8 cellular contexts compared by ENCODE assay signal in the genomic region with DNA sequence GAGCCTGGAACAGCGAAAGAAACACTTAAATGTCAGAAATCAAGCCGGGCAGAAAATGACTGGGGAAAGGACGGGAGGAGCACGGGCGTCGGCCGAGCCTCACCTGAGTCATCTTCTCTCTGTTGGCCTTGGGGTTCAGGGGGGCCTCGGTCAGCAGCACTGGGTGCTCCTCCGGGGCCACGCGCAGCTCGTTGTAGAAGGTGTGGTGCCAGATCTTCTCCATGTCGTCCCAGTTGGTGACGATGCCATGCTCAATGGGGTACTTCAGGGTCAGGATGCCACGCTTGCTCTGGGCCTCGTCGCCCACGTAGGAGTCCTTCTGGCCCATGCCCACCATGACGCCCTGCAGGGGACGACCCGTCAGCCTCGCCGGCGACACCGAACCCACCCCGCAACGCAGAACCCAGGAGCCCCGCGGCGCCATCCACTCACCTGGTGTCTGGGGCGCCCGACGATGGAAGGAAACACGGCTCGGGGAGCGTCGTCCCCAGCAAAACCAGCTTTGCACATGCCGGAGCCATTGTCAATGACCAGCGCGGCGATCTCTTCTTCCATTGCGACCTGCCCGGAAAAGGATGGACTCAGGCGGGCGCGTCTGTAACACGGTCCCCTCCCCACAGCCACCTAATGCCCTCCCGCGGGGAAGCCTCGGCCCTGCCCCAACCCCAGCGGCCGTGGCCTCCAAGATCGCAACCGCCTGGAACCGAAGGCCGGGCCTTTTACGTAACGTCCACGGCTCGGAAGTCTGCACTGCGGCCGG. TPM values are rescaled to one million over a fixed set of nuclear protein-coding genes. Genes with fewer than 3 reads are reported as not detected.
DNase-seq lines count a peak whose midpoint lies in the region; ATAC-seq and TF ChIP-seq lines count a peak whose summit lies in the region.

No MANE protein-coding gene starts in this region.

- no peaks in the 10 kb centered on the region for H3K9me3 Mint-ChIP-seq in CD8-positive, alpha-beta T cell
- H3K9me3 Mint-ChIP-seq in activated CD8-positive, alpha-beta T cell treated with anti-CD3 and anti-CD28 coated beads for 36 hours = no peaks in the 10 kb centered on the region

- peaks cover 42% of the 10 kb centered on the region for H3K4me1 ChIP-seq in CD8-positive, alpha-beta T cell (ENCODE audit: insufficient read depth, low read length)
- H3K4me1 ChIP-seq in fibroblast of lung (ENCODE audit: control insufficient read depth, extremely low read depth, insufficient read depth, low read length) (peaks cover 7% of the 10 kb centered on the region), ovary (ENCODE audit: insufficient read depth) (peaks cover 14% of the 10 kb centered on the region)

- peak overlapping the region; percentile 98 for H3K27ac Mint-ChIP-seq in CD8-positive, alpha-beta T cell
- peak overlapping the region; percentile 92 for H3K27ac Mint-ChIP-seq in activated CD8-positive, alpha-beta T cell treated with anti-CD3 and anti-CD28 coated beads for 36 hours

- 0 to 1% (median 1%) methylated on average over 51 to 62 of the region's 62 CpGs for WGBS in ovary, 3 donors

- H3K4me1 Mint-ChIP-seq in CD8-positive, alpha-beta T cell (ENCODE audit: low read depth) = peaks cover 58% of the 10 kb centered on the region
- peaks cover 26% of the 10 kb centered on the region for H3K4me1 Mint-ChIP-seq in activated CD8-positive, alpha-beta T cell treated with anti-CD3 and anti-CD28 coated beads for 36 hours (ENCODE audit: low read depth)

- peaks cover 57% of the 10 kb centered on the region for H3K79me2 ChIP-seq in fibroblast of lung (ENCODE audit: control insufficient read depth, insufficient read depth, low read length)

- peak overlapping the region; percentile 98 for H3K4me3 Mint-ChIP-seq in CD8-positive, alpha-beta T cell
- peak overlapping the region; percentile 97 for H3K4me3 Mint-ChIP-seq in activated CD8-positive, alpha-beta T cell treated with anti-CD3 and anti-CD28 coated beads for 36 hours

- H3K9me3 ChIP-seq in CD8-positive, alpha-beta T cell (ENCODE audit: low read length) = no peaks in the 10 kb centered on the region
- H3K9me3 ChIP-seq in fibroblast of lung (ENCODE audit: control insufficient read depth, insufficient read depth, low read depth, low read length) (no peaks in the 10 kb centered on the region), ovary (no peaks in the 10 kb centered on the region)

- no peaks in the 10 kb centered on the region for H3K27me3 ChIP-seq in CD8-positive, alpha-beta T cell (ENCODE audit: insufficient read depth, low read length)
- H3K27me3 ChIP-seq in fibroblast of lung (ENCODE audit: control insufficient read depth, insufficient read depth, low read length) (no peaks in the 10 kb centered on the region), ovary (no peaks in the 10 kb centered on the region)

- H3K4me3 ChIP-seq in CD8-positive, alpha-beta T cell (ENCODE audit: low read depth, low read length) = peak overlapping the region; percentile 84
- peak overlapping the region; percentile 86 to 100 (median 94) for H3K4me3 ChIP-seq in fibroblast of lung (replicated peaks in 1 of 4; ENCODE audit: control extremely low read depth in 1 of 4, insufficient read depth in 1 of 4, low read depth in 3 of 4, low read length in 4 of 4)
- H3K4me3 ChIP-seq in ovary = peak overlapping the region; percentile 64

- POLR2A ChIA-PET in CD8-positive, alpha-beta T cell (lab: Charles Lee) = interaction anchor here (0.7 to 3.7 kb wide), 12 partner anchors 12 to 1672 kb away, joined by 3 to 26 read pairs (median 4); a partner anchor contains a TSS
- POLR2A ChIA-PET in activated CD8-positive, alpha-beta T cell treated with anti-CD3 and anti-CD28 coated beads for 36 hours (lab: Charles Lee) = interaction anchor here (0.9 to 4.5 kb wide), 7 partner anchors 9 to 271 kb away, joined by 3 to 33 read pairs (median 5); a partner anchor contains a TSS

- peak in 4 of 7 experiments; percentile 30 to 69 (median 40) for DNase-seq in CD8-positive, alpha-beta T cell
- no peak for DNase-seq in activated CD8-positive, alpha-beta T cell treated with anti-CD3 and anti-CD28 coated beads for 36 hours
- DNase-seq in fibroblast of lung (ENCODE audit: low read depth in 2 of 2) (no peak), ovary (peak in 2 of 5 donors; percentile 40 to 55), activated gamma-delta T cell (lab: John Stamatoyannopoulos, UW) (no peak)

- no peak for ATAC-seq in CD8-positive, alpha-beta T cell
- ATAC-seq in HG03097 (IDR thresholded peaks at IDR 0.05; ENCODE audit: low FRiP score, unreplicated experiment) (peak; percentile 8), HG03108 (IDR thresholded peaks at IDR 0.05; ENCODE audit: unreplicated experiment) (no peak), HG03175 (IDR thresholded peaks at IDR 0.05; ENCODE audit: unreplicated experiment) (no peak)
- ATAC-seq in activated CD8-positive, alpha-beta T cell treated with anti-CD3 and anti-CD28 coated beads for 36 hours = no peak

- CTCF ChIA-PET in CD8-positive, alpha-beta T cell (lab: Charles Lee) = interaction anchor here (0.7 kb wide), 1 partner anchor 27 kb away, joined by 4 read pairs; no protein-coding TSS in a partner anchor
- CTCF ChIA-PET in activated CD8-positive, alpha-beta T cell treated with anti-CD3 and anti-CD28 coated beads for 36 hours (lab: Charles Lee) = interaction anchor here (6.2 kb wide), 1 partner anchor 28 kb away, joined by 28 read pairs; no protein-coding TSS in a partner anchor

- H4K20me1 ChIP-seq in fibroblast of lung (ENCODE audit: control insufficient read depth, extremely low read depth, insufficient read depth, low read length) = peaks cover 6% of the 10 kb centered on the region

- peaks cover 45% of the 10 kb centered on the region for H3K36me3 Mint-ChIP-seq in CD8-positive, alpha-beta T cell
- peaks cover 45% of the 10 kb centered on the region for H3K36me3 Mint-ChIP-seq in activated CD8-positive, alpha-beta T cell treated with anti-CD3 and anti-CD28 coated beads for 36 hours (ENCODE audit: low read depth)

- no peaks in the 10 kb centered on the region for H3K27me3 Mint-ChIP-seq in CD8-positive, alpha-beta T cell (ENCODE audit: low read depth)
- H3K27me3 Mint-ChIP-seq in activated CD8-positive, alpha-beta T cell treated with anti-CD3 and anti-CD28 coated beads for 36 hours = no peaks in the 10 kb centered on the region

- peak overlapping the region; percentile 56 for H3K27ac ChIP-seq in CD8-positive, alpha-beta T cell (ENCODE audit: low read depth, low read length)
- peak overlapping the region; percentile 86 for H3K27ac ChIP-seq in fibroblast of lung (ENCODE audit: insufficient read depth, low read length)
- H3K27ac ChIP-seq in ovary = peak overlapping the region; percentile 11 to 78

- H3K9ac ChIP-seq in fibroblast of lung (ENCODE audit: insufficient read depth, low read length) = peak overlapping the region; percentile 82

- no peak for TF ChIP-seq EP300 in ovary (IDR thresholded peaks at IDR 0.05)

- no peak for TF ChIP-seq POLR2A in ovary (IDR thresholded peaks at IDR 0.05)

- H2AFZ ChIP-seq in fibroblast of lung (ENCODE audit: low read length) = no peak overlapping the region

- peak overlapping the region; percentile 79 for H3K4me2 ChIP-seq in fibroblast of lung (ENCODE audit: extremely low read depth, insufficient read depth, low read length)

- TF ChIP-seq CTCF in CD8-positive, alpha-beta T cell (IDR thresholded peaks at IDR 0.05) = no peak
- TF ChIP-seq CTCF in activated CD8-positive, alpha-beta T cell treated with anti-CD3 and anti-CD28 coated beads for 36 hours (IDR thresholded peaks at IDR 0.05) = no peak
- TF ChIP-seq CTCF in fibroblast of lung (conservative IDR thresholded peaks at IDR 0.05 in 1 of 2, IDR thresholded peaks at IDR 0.05 in 1 of 2; ENCODE audit: low read depth in 1 of 2, low read length in 2 of 2) = no peak
- TF ChIP-seq CTCF in ovary (IDR thresholded peaks at IDR 0.05) = no peak

- intact Hi-C loops in CD8-positive, alpha-beta T cell (cut with DNase I, micrococcal nuclease) = loop anchor here (1.0 to 10.0 kb wide), 11 partner anchors 23 to 1675 kb away; a partner anchor contains a TSS
- intact Hi-C loops in activated CD8-positive, alpha-beta T cell treated with anti-CD3 and anti-CD28 coated beads for 36 hours (cut with micrococcal nuclease) = no loop called here
- intact Hi-C loops in ovary (cut with DNase I) = loop anchor here (2.0 to 5.0 kb wide), 4 partner anchors 110 to 119 kb away; a partner anchor contains a TSS

- H3K36me3 ChIP-seq in CD8-positive, alpha-beta T cell (ENCODE audit: insufficient read depth, low read length) = peaks cover 37% of the 10 kb centered on the region
- peaks cover 30% of the 10 kb centered on the region for H3K36me3 ChIP-seq in fibroblast of lung (ENCODE audit: control insufficient read depth, insufficient read depth, low read length)
- H3K36me3 ChIP-seq in ovary = no peaks in the 10 kb centered on the region

RNA-seq across cellular contexts. Expression of a gene that starts 0.6 kb away (rescaled TPM):
- total RNA-seq in CD8-positive, alpha-beta T cell = 1,000 to 10,000 TPM; 1,370 to 1,375 TPM
- total RNA-seq in activated CD8-positive, alpha-beta T cell treated with anti-CD3 and anti-CD28 coated beads for 36 hours = 1,000 to 10,000 TPM; 4,606 to 4,756 TPM
- total RNA-seq in fibroblast of lung = 5,538 and 6,636 TPM in 2 replicates
- polyA plus RNA-seq in fibroblast of lung = 8,446 and 8,888 TPM in 2 replicates
- 6,897 and 7,279 TPM in 2 replicates for polyA plus RNA-seq in fibroblast of lung (2012)
- polyA minus RNA-seq in fibroblast of lung (ENCODE audit: low replicate concordance) = 10,903 and 14,156 TPM in 2 replicates
- total RNA-seq in ovary = 1,000 to 10,000 TPM; 3,016 to 5,681 (median 4,174) TPM
- 1,000 to 10,000 TPM; 1,825 to 3,391 TPM for polyA plus RNA-seq in ovary

RNA-seq across cellular contexts. Expression of a gene that starts 16.2 kb away (rescaled TPM):
- under 1 TPM; 0.36 to 0.38 TPM for total RNA-seq in CD8-positive, alpha-beta T cell
- under 1 TPM in 1 of 2 experiments, not detected in 1; 0.32 TPM for total RNA-seq in activated CD8-positive, alpha-beta T cell treated with anti-CD3 and anti-CD28 coated beads for 36 hours
- total RNA-seq in fibroblast of lung (1.5 and 2.0 TPM in 2 replicates), ovary (1 to 10 TPM; 1.8 to 6.4 (median 3.9) TPM)
- polyA plus RNA-seq in fibroblast of lung (0.07 and 0.35 TPM in 2 replicates), ovary (1 to 10 TPM in 1 of 2 donors, under 1 TPM in 1; 0.13 to 1.6 TPM)
- 0.21 and 0.73 TPM in 2 replicates for polyA plus RNA-seq in fibroblast of lung (2012)
- polyA minus RNA-seq in fibroblast of lung (ENCODE audit: low replicate concordance) = 0.39 TPM in 1 of 2 replicates, not detected in the other

RNA-seq across cellular contexts. Expression of a gene that starts 40.2 kb away (rescaled TPM):
- total RNA-seq in CD8-positive, alpha-beta T cell = 10 to 100 TPM; 21.7 to 23.5 TPM
- 10 to 100 TPM; 40.5 to 42.7 TPM for total RNA-seq in activated CD8-positive, alpha-beta T cell treated with anti-CD3 and anti-CD28 coated beads for 36 hours
- total RNA-seq in fibroblast of lung (10.4 and 12.6 TPM in 2 replicates), ovary (10 to 100 TPM; 14.9 to 29.1 (median 25.1) TPM)
- polyA plus RNA-seq in fibroblast of lung (6.7 and 8.1 TPM in 2 replicates), ovary (10 to 100 TPM in 1 of 2 donors, under 1 TPM in 1; 0.77 to 19.7 TPM)
- polyA plus RNA-seq in fibroblast of lung (2012) = 13.7 and 19.1 TPM in 2 replicates
- polyA minus RNA-seq in fibroblast of lung (ENCODE audit: low replicate concordance) = 17.6 and 22.4 TPM in 2 replicates

Comparison
In these comparisons a context has a peak if more than half of its experiments do, and no peak if none do; other contexts are left out.
1. DNase-seq: peak in CD8-positive, alpha-beta T cell (4 of 7); none in activated CD8-positive, alpha-beta T cell treated with anti-CD3 and anti-CD28 coated beads for 36 hours (single experiment), fibroblast of lung (0 of 2) and activated gamma-delta T cell (single experiment).
2. Peak in every context shown above with its lines, with median percentiles within 50 percentile points of each other: H3K27ac ChIP-seq and H3K4me3 ChIP-seq.